Comparison of ENCODE assay signal across 1 cellular context in the genomic region with DNA sequence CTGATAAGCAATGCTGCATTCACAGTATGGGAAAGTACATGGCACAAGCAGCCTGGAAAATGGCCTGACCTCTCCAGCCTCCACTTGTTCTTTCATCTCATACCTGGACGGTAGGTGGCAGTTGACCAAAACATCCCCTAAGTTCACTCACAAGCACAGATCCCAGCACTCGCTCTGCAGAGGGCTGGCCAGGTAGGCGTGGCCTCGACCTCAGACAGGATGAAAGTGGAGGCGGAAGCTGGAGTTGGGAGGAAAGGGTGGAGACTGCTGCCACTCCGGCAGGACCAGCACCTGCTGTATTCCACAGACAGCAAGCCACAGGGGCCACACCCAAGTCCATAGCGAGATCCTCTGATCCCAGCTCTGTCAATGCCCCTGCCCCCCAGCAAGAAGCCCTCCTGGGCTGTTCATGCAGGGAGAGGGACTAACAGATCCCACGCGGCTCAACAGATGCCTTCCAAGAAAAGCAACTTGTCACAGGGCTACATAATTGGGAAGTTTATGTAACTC.
A peak's percentile ranks its signal among the peaks of the same experiment; 100 is the strongest.
TF ChIP-seq lines count a peak whose summit lies in the region.

No MANE protein-coding gene starts in this region.

TF ChIP-seq in HepG2, 621 proteins besides CTCF, POLR2A, EP300 and RAD21 (continued from another document and continues in another):
- TF ChIP-seq, protein P1, sequence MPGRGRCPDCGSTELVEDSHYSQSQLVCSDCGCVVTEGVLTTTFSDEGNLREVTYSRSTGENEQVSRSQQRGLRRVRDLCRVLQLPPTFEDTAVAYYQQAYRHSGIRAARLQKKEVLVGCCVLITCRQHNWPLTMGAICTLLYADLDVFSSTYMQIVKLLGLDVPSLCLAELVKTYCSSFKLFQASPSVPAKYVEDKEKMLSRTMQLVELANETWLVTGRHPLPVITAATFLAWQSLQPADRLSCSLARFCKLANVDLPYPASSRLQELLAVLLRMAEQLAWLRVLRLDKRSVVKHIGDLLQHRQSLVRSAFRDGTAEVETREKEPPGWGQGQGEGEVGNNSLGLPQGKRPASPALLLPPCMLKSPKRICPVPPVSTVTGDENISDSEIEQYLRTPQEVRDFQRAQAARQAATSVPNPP (CRISPR knock-in tag; IDR thresholded peaks at IDR 0.05): no peak
- TF ChIP-seq, protein P2, sequence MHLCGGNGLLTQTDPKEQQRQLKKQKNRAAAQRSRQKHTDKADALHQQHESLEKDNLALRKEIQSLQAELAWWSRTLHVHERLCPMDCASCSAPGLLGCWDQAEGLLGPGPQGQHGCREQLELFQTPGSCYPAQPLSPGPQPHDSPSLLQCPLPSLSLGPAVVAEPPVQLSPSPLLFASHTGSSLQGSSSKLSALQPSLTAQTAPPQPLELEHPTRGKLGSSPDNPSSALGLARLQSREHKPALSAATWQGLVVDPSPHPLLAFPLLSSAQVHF (CRISPR knock-in tag; IDR thresholded peaks at IDR 0.05): no peak
- TF ChIP-seq KMT2A (CRISPR knock-in tag; IDR thresholded peaks at IDR 0.05): peak; percentile 89
- no peak for TF ChIP-seq NAIF1 (CRISPR knock-in tag; IDR thresholded peaks at IDR 0.05; ENCODE audit: borderline replicate concordance)
- TF ChIP-seq, protein P3, sequence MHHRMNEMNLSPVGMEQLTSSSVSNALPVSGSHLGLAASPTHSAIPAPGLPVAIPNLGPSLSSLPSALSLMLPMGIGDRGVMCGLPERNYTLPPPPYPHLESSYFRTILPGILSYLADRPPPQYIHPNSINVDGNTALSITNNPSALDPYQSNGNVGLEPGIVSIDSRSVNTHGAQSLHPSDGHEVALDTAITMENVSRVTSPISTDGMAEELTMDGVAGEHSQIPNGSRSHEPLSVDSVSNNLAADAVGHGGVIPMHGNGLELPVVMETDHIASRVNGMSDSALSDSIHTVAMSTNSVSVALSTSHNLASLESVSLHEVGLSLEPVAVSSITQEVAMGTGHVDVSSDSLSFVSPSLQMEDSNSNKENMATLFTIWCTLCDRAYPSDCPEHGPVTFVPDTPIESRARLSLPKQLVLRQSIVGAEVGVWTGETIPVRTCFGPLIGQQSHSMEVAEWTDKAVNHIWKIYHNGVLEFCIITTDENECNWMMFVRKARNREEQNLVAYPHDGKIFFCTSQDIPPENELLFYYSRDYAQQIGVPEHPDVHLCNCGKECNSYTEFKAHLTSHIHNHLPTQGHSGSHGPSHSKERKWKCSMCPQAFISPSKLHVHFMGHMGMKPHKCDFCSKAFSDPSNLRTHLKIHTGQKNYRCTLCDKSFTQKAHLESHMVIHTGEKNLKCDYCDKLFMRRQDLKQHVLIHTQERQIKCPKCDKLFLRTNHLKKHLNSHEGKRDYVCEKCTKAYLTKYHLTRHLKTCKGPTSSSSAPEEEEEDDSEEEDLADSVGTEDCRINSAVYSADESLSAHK (CRISPR knock-in tag; IDR thresholded peaks at IDR 0.05; ENCODE audit: borderline replicate concordance): no peak
- TF ChIP-seq, protein P4, sequence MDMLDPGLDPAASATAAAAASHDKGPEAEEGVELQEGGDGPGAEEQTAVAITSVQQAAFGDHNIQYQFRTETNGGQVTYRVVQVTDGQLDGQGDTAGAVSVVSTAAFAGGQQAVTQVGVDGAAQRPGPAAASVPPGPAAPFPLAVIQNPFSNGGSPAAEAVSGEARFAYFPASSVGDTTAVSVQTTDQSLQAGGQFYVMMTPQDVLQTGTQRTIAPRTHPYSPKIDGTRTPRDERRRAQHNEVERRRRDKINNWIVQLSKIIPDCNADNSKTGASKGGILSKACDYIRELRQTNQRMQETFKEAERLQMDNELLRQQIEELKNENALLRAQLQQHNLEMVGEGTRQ (IDR thresholded peaks at IDR 0.05; ENCODE audit: low read depth, low read length): no peak
- TF ChIP-seq, protein P4 (CRISPR knock-in tag; IDR thresholded peaks at IDR 0.05; ENCODE audit: borderline replicate concordance): no peak
- TF ChIP-seq ZNF768 (CRISPR knock-in tag; IDR thresholded peaks at IDR 0.05): peak; percentile 31; the same call in 1 of the 2 replicates
- TF ChIP-seq, protein P5, sequence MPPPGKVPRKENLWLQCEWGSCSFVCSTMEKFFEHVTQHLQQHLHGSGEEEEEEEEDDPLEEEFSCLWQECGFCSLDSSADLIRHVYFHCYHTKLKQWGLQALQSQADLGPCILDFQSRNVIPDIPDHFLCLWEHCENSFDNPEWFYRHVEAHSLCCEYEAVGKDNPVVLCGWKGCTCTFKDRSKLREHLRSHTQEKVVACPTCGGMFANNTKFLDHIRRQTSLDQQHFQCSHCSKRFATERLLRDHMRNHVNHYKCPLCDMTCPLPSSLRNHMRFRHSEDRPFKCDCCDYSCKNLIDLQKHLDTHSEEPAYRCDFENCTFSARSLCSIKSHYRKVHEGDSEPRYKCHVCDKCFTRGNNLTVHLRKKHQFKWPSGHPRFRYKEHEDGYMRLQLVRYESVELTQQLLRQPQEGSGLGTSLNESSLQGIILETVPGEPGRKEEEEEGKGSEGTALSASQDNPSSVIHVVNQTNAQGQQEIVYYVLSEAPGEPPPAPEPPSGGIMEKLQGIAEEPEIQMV (CRISPR knock-in tag; IDR thresholded peaks at IDR 0.05; ENCODE audit: low read depth): no peak; the same call in 1 of the 2 replicates
- 0 out of 2 replicates have a peak, but pooled peaks have one; percentile 14 for TF ChIP-seq MIER2 (CRISPR knock-in tag; IDR thresholded peaks at IDR 0.05)
- no peak for TF ChIP-seq ZNF333 (CRISPR knock-in tag; IDR thresholded peaks at IDR 0.05; ENCODE audit: borderline replicate concordance)
- no peak for TF ChIP-seq ZNF737 (CRISPR knock-in tag; IDR thresholded peaks at IDR 0.05; ENCODE audit: borderline replicate concordance)
- no peak for TF ChIP-seq ATAD3A (CRISPR knock-in tag; IDR thresholded peaks at IDR 0.05)
- TF ChIP-seq KLF9 (CRISPR knock-in tag; IDR thresholded peaks at IDR 0.05; ENCODE audit: low read depth): peak; percentile 99
- no peak for TF ChIP-seq CREM (IDR thresholded peaks at IDR 0.05)
- TF ChIP-seq CREM (CRISPR knock-in tag; IDR thresholded peaks at IDR 0.05): no peak
- TF ChIP-seq MED1 (CRISPR knock-in tag; IDR thresholded peaks at IDR 0.05): peak; percentile 59
- TF ChIP-seq PPARG (CRISPR knock-in tag; conservative IDR thresholded peaks at IDR 0.05): peak; percentile 51; the same call in 1 of the 2 replicates
- TF ChIP-seq HOXA7 (CRISPR knock-in tag; IDR thresholded peaks at IDR 0.05): no peak
- TF ChIP-seq DNMT3B (CRISPR knock-in tag; conservative IDR thresholded peaks at IDR 0.05): no peak; the same call in 1 of the 2 replicates
- no peak for TF ChIP-seq ZNF563 (CRISPR knock-in tag; IDR thresholded peaks at IDR 0.05)
- no peak for TF ChIP-seq ZNF550 (CRISPR knock-in tag; IDR thresholded peaks at IDR 0.05; ENCODE audit: borderline replicate concordance)
- no peak for TF ChIP-seq MTA1 (CRISPR knock-in tag; IDR thresholded peaks at IDR 0.05; ENCODE audit: borderline replicate concordance)
- TF ChIP-seq ZIK1 (CRISPR knock-in tag; IDR thresholded peaks at IDR 0.05; ENCODE audit: borderline replicate concordance, low read depth): no peak; the same call in 1 of the 2 replicates
- peak; percentile 14; the same call in 1 of the 2 replicates for TF ChIP-seq MAZ (IDR thresholded peaks at IDR 0.05; ENCODE audit: borderline replicate concordance, low read depth, low read length)
- peak; percentile 55; the same call in 1 of the 2 replicates for TF ChIP-seq MAZ (CRISPR knock-in tag; IDR thresholded peaks at IDR 0.05; ENCODE audit: low read depth)
- peak; percentile 60; the same call in 1 of the 2 replicates for TF ChIP-seq FOXA3 (CRISPR knock-in tag; IDR thresholded peaks at IDR 0.05)
- TF ChIP-seq ZC3H13 (CRISPR knock-in tag; IDR thresholded peaks at IDR 0.05): no peak
- TF ChIP-seq, protein P6, sequence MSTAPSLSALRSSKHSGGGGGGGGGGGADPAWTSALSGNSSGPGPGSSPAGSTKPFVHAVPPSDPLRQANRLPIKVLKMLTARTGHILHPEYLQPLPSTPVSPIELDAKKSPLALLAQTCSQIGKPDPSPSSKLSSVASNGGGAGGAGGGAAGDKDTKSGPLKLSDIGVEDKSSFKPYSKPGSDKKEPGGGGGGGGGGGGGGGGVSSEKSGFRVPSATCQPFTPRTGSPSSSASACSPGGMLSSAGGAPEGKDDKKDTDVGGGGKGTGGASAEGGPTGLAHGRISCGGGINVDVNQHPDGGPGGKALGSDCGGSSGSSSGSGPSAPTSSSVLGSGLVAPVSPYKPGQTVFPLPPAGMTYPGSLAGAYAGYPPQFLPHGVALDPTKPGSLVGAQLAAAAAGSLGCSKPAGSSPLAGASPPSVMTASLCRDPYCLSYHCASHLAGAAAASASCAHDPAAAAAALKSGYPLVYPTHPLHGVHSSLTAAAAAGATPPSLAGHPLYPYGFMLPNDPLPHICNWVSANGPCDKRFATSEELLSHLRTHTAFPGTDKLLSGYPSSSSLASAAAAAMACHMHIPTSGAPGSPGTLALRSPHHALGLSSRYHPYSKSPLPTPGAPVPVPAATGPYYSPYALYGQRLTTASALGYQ (CRISPR knock-in tag; IDR thresholded peaks at IDR 0.05): no peak
- TF ChIP-seq GATA4 (IDR thresholded peaks at IDR 0.05; ENCODE audit: borderline replicate concordance, low read depth): no peak
- no peak for TF ChIP-seq ZNF589 (CRISPR knock-in tag; conservative IDR thresholded peaks at IDR 0.05)
- peak; percentile 80; the same call in 1 of the 2 replicates for TF ChIP-seq ZNF619 (CRISPR knock-in tag; IDR thresholded peaks at IDR 0.05)
- no peak for TF ChIP-seq NCOA5 (CRISPR knock-in tag; IDR thresholded peaks at IDR 0.05)
- TF ChIP-seq, protein P7, sequence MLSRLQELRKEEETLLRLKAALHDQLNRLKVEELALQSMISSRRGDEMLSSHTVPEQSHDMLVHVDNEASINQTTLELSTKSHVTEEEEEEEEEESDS (CRISPR knock-in tag; IDR thresholded peaks at IDR 0.05; ENCODE audit: borderline replicate concordance): no peak
- peak; percentile 79 for TF ChIP-seq RCOR2 (CRISPR knock-in tag; IDR thresholded peaks at IDR 0.05)
- TF ChIP-seq YY1 (IDR thresholded peaks at IDR 0.05; ENCODE audit: insufficient read depth, insufficient replicate concordance, low read depth, low read length): peak; percentile 61
- TF ChIP-seq NR2F6 (IDR thresholded peaks at IDR 0.05): no peak
- TF ChIP-seq NR2F6 (CRISPR knock-in tag; IDR thresholded peaks at IDR 0.05): peak; percentile 87
- TF ChIP-seq PHF20 (CRISPR knock-in tag; IDR thresholded peaks at IDR 0.05): no peak
- no peak for TF ChIP-seq ZMYM3 (CRISPR knock-in tag; IDR thresholded peaks at IDR 0.05)
- no peak for TF ChIP-seq ZNF629 (CRISPR knock-in tag; conservative IDR thresholded peaks at IDR 0.05)
- no peak for TF ChIP-seq MAFK (conservative IDR thresholded peaks at IDR 0.05 in 1 of 2, IDR thresholded peaks at IDR 0.05 in 1 of 2; ENCODE audit: low read length in 2 of 2)
- TF ChIP-seq ZNF160 (CRISPR knock-in tag; IDR thresholded peaks at IDR 0.05): no peak
- TF ChIP-seq, protein P8, sequence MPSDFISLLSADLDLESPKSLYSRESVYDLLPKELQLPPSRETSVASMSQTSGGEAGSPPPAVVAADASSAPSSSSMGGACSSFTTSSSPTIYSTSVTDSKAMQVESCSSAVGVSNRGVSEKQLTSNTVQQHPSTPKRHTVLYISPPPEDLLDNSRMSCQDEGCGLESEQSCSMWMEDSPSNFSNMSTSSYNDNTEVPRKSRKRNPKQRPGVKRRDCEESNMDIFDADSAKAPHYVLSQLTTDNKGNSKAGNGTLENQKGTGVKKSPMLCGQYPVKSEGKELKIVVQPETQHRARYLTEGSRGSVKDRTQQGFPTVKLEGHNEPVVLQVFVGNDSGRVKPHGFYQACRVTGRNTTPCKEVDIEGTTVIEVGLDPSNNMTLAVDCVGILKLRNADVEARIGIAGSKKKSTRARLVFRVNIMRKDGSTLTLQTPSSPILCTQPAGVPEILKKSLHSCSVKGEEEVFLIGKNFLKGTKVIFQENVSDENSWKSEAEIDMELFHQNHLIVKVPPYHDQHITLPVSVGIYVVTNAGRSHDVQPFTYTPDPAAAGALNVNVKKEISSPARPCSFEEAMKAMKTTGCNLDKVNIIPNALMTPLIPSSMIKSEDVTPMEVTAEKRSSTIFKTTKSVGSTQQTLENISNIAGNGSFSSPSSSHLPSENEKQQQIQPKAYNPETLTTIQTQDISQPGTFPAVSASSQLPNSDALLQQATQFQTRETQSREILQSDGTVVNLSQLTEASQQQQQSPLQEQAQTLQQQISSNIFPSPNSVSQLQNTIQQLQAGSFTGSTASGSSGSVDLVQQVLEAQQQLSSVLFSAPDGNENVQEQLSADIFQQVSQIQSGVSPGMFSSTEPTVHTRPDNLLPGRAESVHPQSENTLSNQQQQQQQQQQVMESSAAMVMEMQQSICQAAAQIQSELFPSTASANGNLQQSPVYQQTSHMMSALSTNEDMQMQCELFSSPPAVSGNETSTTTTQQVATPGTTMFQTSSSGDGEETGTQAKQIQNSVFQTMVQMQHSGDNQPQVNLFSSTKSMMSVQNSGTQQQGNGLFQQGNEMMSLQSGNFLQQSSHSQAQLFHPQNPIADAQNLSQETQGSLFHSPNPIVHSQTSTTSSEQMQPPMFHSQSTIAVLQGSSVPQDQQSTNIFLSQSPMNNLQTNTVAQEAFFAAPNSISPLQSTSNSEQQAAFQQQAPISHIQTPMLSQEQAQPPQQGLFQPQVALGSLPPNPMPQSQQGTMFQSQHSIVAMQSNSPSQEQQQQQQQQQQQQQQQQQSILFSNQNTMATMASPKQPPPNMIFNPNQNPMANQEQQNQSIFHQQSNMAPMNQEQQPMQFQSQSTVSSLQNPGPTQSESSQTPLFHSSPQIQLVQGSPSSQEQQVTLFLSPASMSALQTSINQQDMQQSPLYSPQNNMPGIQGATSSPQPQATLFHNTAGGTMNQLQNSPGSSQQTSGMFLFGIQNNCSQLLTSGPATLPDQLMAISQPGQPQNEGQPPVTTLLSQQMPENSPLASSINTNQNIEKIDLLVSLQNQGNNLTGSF (CRISPR knock-in tag; IDR thresholded peaks at IDR 0.05): no peak
- TF ChIP-seq ZNF615 (CRISPR knock-in tag; IDR thresholded peaks at IDR 0.05; ENCODE audit: borderline replicate concordance): no peak
- no peak for TF ChIP-seq NCOR1 (IDR thresholded peaks at IDR 0.05; ENCODE audit: borderline replicate concordance, low read length)
- TF ChIP-seq ZNF883 (CRISPR knock-in tag; IDR thresholded peaks at IDR 0.05; ENCODE audit: not compliant biosample characterization): no peak
- TF ChIP-seq PAX8 (CRISPR knock-in tag; IDR thresholded peaks at IDR 0.05; ENCODE audit: borderline replicate concordance): no peak
- TF ChIP-seq ZSCAN22 (CRISPR knock-in tag; IDR thresholded peaks at IDR 0.05): no peak
- TF ChIP-seq, protein P9, sequence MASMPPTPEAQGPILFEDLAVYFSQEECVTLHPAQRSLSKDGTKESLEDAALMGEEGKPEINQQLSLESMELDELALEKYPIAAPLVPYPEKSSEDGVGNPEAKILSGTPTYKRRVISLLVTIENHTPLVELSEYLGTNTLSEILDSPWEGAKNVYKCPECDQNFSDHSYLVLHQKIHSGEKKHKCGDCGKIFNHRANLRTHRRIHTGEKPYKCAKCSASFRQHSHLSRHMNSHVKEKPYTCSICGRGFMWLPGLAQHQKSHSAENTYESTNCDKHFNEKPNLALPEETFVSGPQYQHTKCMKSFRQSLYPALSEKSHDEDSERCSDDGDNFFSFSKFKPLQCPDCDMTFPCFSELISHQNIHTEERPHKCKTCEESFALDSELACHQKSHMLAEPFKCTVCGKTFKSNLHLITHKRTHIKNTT (CRISPR knock-in tag; IDR thresholded peaks at IDR 0.05): no peak
- TF ChIP-seq SALL2 (CRISPR knock-in tag; IDR thresholded peaks at IDR 0.05): 0 out of 2 replicates have a peak, but pooled peaks have one; percentile 34
- no peak for TF ChIP-seq TCF7 (IDR thresholded peaks at IDR 0.05; ENCODE audit: low read depth)
- TF ChIP-seq RBM22 (optimal IDR thresholded peaks at IDR 0.05; ENCODE audit: low read length): no peak
